8 cellular contexts compared by ENCODE assay signal in genomic region chr2:231393149-231394131, GRCh38. TPM values are rescaled to one million over a fixed set of nuclear protein-coding genes. Genes with fewer than 3 reads are reported as not detected.
A peak's percentile ranks its signal among the peaks of the same experiment; 100 is the strongest.
DNase-seq lines count a peak whose midpoint lies in the region; ATAC-seq and TF ChIP-seq lines count a peak whose summit lies in the region.

No MANE protein-coding gene starts in this region.

- H3K27ac ChIP-seq in heart right ventricle (peak overlapping the region in 1 of 10 donors; percentile 58), psoas muscle (no peak overlapping the region)

- H3K27me3 ChIP-seq in heart right ventricle (peaks cover 0 to 31% (median 20%) of the 10 kb centered on the region in 7 donors), psoas muscle (ENCODE audit: insufficient read depth in 3 of 3, low read length in 2 of 3) (peaks cover 0 to 23% (median 14%) of the 10 kb centered on the region in 3 donors)

- H3K4me3 ChIP-seq in heart right ventricle, result no peak overlapping the region
- no peak overlapping the region for H3K4me3 ChIP-seq in astrocyte of the spinal cord (ENCODE audit: low read depth, low read length)
- no peak overlapping the region for H3K4me3 ChIP-seq in psoas muscle

- TF ChIP-seq CTCF in heart right ventricle (IDR thresholded peaks at IDR 0.05) (peak in 6 of 9 donors; percentile 18 to 42 (median 22)), astrocyte of the spinal cord (IDR thresholded peaks at IDR 0.05; ENCODE audit: low read depth, low read length) (peak; percentile 33), psoas muscle (IDR thresholded peaks at IDR 0.05) (peak; percentile 22)

- no peaks in the 10 kb centered on the region for H3K9me3 ChIP-seq in heart right ventricle
- no peaks in the 10 kb centered on the region for H3K9me3 ChIP-seq in psoas muscle

- in situ Hi-C loops in astrocyte of the spinal cord (cut with HindIII; ENCODE audit: low sequenced_read_pairs), result no loop called here

- peaks cover 0 to 35% (median 6%) of the 10 kb centered on the region in 9 donors for H3K4me1 ChIP-seq in heart right ventricle
- no peaks in the 10 kb centered on the region for H3K4me1 ChIP-seq in psoas muscle

- H3K36me3 ChIP-seq in heart right ventricle (peaks cover 0 to 4% (median 0%) of the 10 kb centered on the region in 9 donors), psoas muscle (ENCODE audit: insufficient read depth in 1 of 2, low read depth in 1 of 2) (no peaks in the 10 kb centered on the region)

- DNase-seq in heart right ventricle, result no peak
- DNase-seq in left cardiac atrium, result no peak
- no peak for DNase-seq in astrocyte of the spinal cord (ENCODE audit: low read depth, low spot score)
- DNase-seq in psoas muscle, result no peak
- DNase-seq in SHP77 (lab: John Stamatoyannopoulos, UW), result no peak
- no peak for DNase-seq in superior temporal gyrus (ENCODE audit: extremely low spot score)
- no peak for DNase-seq in NCI-H2227 treated with DMSO at 0.1 percent for 48 hours (lab: John Stamatoyannopoulos, UW)

- ATAC-seq in heart right ventricle (no peak), left cardiac atrium (no peak), HG03159 (IDR thresholded peaks at IDR 0.05; ENCODE audit: unreplicated experiment) (peak; percentile 36), psoas muscle (peak in 3 of 4 donors; percentile 11 to 38 (median 37))

- 79 to 81% methylated on average over 17 of the region's 17 CpGs for WGBS in heart right ventricle, 2 donors
- 65 to 68% (median 66%) methylated on average over 17 of the region's 17 CpGs for WGBS in psoas muscle, 3 donors

- intact Hi-C loops in heart right ventricle (cut with DNase I) (loop anchor here in 2 of 10 donors (1.0 to 5.0 kb wide), 3 partner anchors 18 to 97 kb away; no protein-coding TSS in a partner anchor), left cardiac atrium (cut with DNase I) (no loop called here), psoas muscle (cut with DNase I) (loop anchor here in 1 of 2 donors (10.0 kb wide), 1 partner anchor 169 kb away; no protein-coding TSS in a partner anchor)

RNA-seq across cellular contexts. Expression of gene B3GNT7, which starts 2.1 kb away (rescaled TPM):
- 10 to 100 TPM in 3 of 10 donors, 1 to 10 TPM in 6, under 1 TPM in 1; 0.94 to 61.7 (median 2.7) TPM for total RNA-seq in heart right ventricle
- 1 to 10 TPM in 1 of 2 donors, under 1 TPM in 1; 0.72 to 1.8 TPM for polyA plus RNA-seq in heart right ventricle
- 1 to 10 TPM; 4.5 to 8.0 TPM for total RNA-seq in left cardiac atrium
- total RNA-seq in psoas muscle, result 1 to 10 TPM in 1 of 4 donors, under 1 TPM in 3; 0.29 to 1.7 (median 0.63) TPM
- polyA plus RNA-seq in psoas muscle, result under 1 TPM; 0.03 to 0.26 (median 0.03) TPM

Comparison
In these comparisons a context has a peak if more than half of its experiments do, and no peak if none do; other contexts are left out.
1. ATAC-seq: peak in HG03159 (single experiment) and psoas muscle (3 of 4); none in heart right ventricle (0 of 8) and left cardiac atrium (0 of 2).
2. Peak in every context shown above with its lines, with median percentiles within 50 percentile points of each other: CTCF ChIP-seq.